ENCODE assay signal across 19 cellular contexts in genomic region chr19:38812841-38813320, GRCh38. TPM values are rescaled to one million over a fixed set of nuclear protein-coding genes. Genes with fewer than 3 reads are reported as not detected.
DNase-seq lines count a peak whose midpoint lies in the region; ATAC-seq and TF ChIP-seq lines count a peak whose summit lies in the region.
"Had no signal": no experiment of that assay in that cellular context is flagged by ENCODE, and none has a peak within 500 bp of the region (broad histone marks: within the 10 kb centered on the region; RNA-seq: fewer than 3 reads in every experiment).

LGALS4 (minus strand) TSS chr19:38812945; CDS start chr19:38812886, 59 bp downstream.

- H3K27me3 Mint-ChIP-seq in neural progenitor cell (ENCODE audit: insufficient read depth, low read depth) (peaks cover 4% of the 10 kb centered on the region), WTC11 (ENCODE audit: low read depth) (no peaks in the 10 kb centered on the region)
- no peaks in the 10 kb centered on the region for H3K27me3 Mint-ChIP-seq in activated naive CD8-positive, alpha-beta T cell treated with anti-CD3 and anti-CD28 coated beads for 36 hours
- H3K27me3 Mint-ChIP-seq: activated naive CD8-positive, alpha-beta T cell treated with anti-CD3 and anti-CD28 coated beads, Interleukin-2, amount 50 U/mL, for 24 hours had no signal

- H3K79me2 ChIP-seq in hepatocyte, result peaks cover 7% of the 10 kb centered on the region
- no peaks in the 10 kb centered on the region for H3K79me2 ChIP-seq in neural progenitor cell (ENCODE audit: low read depth)

- H3K27me3 ChIP-seq in hepatocyte, result no peaks in the 10 kb centered on the region
- H3K27me3 ChIP-seq in neural progenitor cell, result no peaks in the 10 kb centered on the region
- H3K27me3 ChIP-seq: esophagus squamous epithelium, spleen had no signal

- WGBS in hepatocyte (ENCODE audit: low lambda C conversion rate, missing lambda C conversion rate), result 81% methylated on average over 15 of the region's 15 CpGs

- H3K36me3 ChIP-seq in hepatocyte (replicated peaks; ENCODE audit: insufficient read depth, low read depth), result no peaks in the 10 kb centered on the region
- no peaks in the 10 kb centered on the region for H3K36me3 ChIP-seq in neural progenitor cell

- H3K27ac ChIP-seq in C4-2B, result peak within 1 kb of the TSS; percentile 11; the same call in 1 of the 2 replicates
- peak within 1 kb of the TSS; percentile 90 for H3K27ac ChIP-seq in hepatocyte
- no peak within 1 kb of the TSS for H3K27ac ChIP-seq in neural progenitor cell
- H3K27ac ChIP-seq: esophagus squamous epithelium had no signal

- no peak within 1 kb of the TSS for H3K9ac ChIP-seq in neural progenitor cell

- H3K9me3 Mint-ChIP-seq in neural progenitor cell (no peaks in the 10 kb centered on the region), WTC11 (no peaks in the 10 kb centered on the region)
- no peaks in the 10 kb centered on the region for H3K9me3 Mint-ChIP-seq in activated naive CD8-positive, alpha-beta T cell treated with anti-CD3 and anti-CD28 coated beads for 36 hours
- H3K9me3 Mint-ChIP-seq: activated naive CD8-positive, alpha-beta T cell treated with anti-CD3 and anti-CD28 coated beads, Interleukin-2, amount 50 U/mL, for 24 hours had no signal

- H4K20me1 ChIP-seq in hepatocyte (ENCODE audit: insufficient read depth, poor library complexity, severe bottlenecking) (no peaks in the 10 kb centered on the region), neural progenitor cell (ENCODE audit: low read depth) (no peaks in the 10 kb centered on the region)

- H2AFZ ChIP-seq in hepatocyte (no peak within 1 kb of the TSS), neural progenitor cell (replicated peaks) (no peak within 1 kb of the TSS)

- CTCF ChIA-PET in WTC11 (lab: Charles Lee), result interaction anchor here (0.8 to 1.5 kb wide), 2 partner anchors 18 to 43 kb away, joined by 3 to 5 read pairs; no protein-coding TSS in a partner anchor

- no peaks in the 10 kb centered on the region for H3K9me3 ChIP-seq in hepatocyte (ENCODE audit: low read depth)
- H3K9me3 ChIP-seq in neural progenitor cell (ENCODE audit: low read depth), result no peaks in the 10 kb centered on the region
- H3K9me3 ChIP-seq: esophagus squamous epithelium, spleen had no signal

- H3K4me3 ChIP-seq in hepatocyte (no peak within 1 kb of the TSS), neural progenitor cell (no peak within 1 kb of the TSS)
- H3K4me3 ChIP-seq: esophagus squamous epithelium, spleen had no signal

- no peaks in the 10 kb centered on the region for H3K9me2 ChIP-seq in hepatocyte (replicated peaks; ENCODE audit: insufficient read depth)

- H3K4me2 ChIP-seq in hepatocyte (peak within 1 kb of the TSS; percentile 62), neural progenitor cell (no peak within 1 kb of the TSS)

- H3K4me1 Mint-ChIP-seq in neural progenitor cell (peaks cover 3% of the 10 kb centered on the region), WTC11 (no peaks in the 10 kb centered on the region)
- no peaks in the 10 kb centered on the region for H3K4me1 Mint-ChIP-seq in activated naive CD8-positive, alpha-beta T cell treated with anti-CD3 and anti-CD28 coated beads for 36 hours
- H3K4me1 Mint-ChIP-seq: activated naive CD8-positive, alpha-beta T cell treated with anti-CD3 and anti-CD28 coated beads, Interleukin-2, amount 50 U/mL, for 24 hours had no signal

- peaks cover 12% of the 10 kb centered on the region for H3K4me1 ChIP-seq in hepatocyte (ENCODE audit: insufficient read depth)
- peaks cover 3% of the 10 kb centered on the region for H3K4me1 ChIP-seq in neural progenitor cell

- H3K4me3 Mint-ChIP-seq in neural progenitor cell (no peak within 1 kb of the TSS), WTC11 (no peak within 1 kb of the TSS)
- no peak within 1 kb of the TSS for H3K4me3 Mint-ChIP-seq in activated naive CD8-positive, alpha-beta T cell treated with anti-CD3 and anti-CD28 coated beads for 36 hours
- H3K4me3 Mint-ChIP-seq: activated naive CD8-positive, alpha-beta T cell treated with anti-CD3 and anti-CD28 coated beads, Interleukin-2, amount 50 U/mL, for 24 hours had no signal

- H3K36me3 Mint-ChIP-seq in neural progenitor cell (peaks cover 7% of the 10 kb centered on the region), WTC11 (peaks cover 20% of the 10 kb centered on the region)
- peaks cover 5% of the 10 kb centered on the region for H3K36me3 Mint-ChIP-seq in activated naive CD8-positive, alpha-beta T cell treated with anti-CD3 and anti-CD28 coated beads for 36 hours

- no peak for TF ChIP-seq CTCF in C4-2B (conservative IDR thresholded peaks at IDR 0.05)
- TF ChIP-seq CTCF in hepatocyte (IDR thresholded peaks at IDR 0.05; ENCODE audit: poor library complexity), result no peak
- no peak for TF ChIP-seq CTCF in neural progenitor cell (IDR thresholded peaks at IDR 0.05)
- TF ChIP-seq CTCF in WTC11 (IDR thresholded peaks at IDR 0.05), result no peak

- peaks cover 4% of the 10 kb centered on the region for H3F3A ChIP-seq in neural progenitor cell (ENCODE audit: low read depth)

- ATAC-seq in HG03175 (IDR thresholded peaks at IDR 0.05; ENCODE audit: unreplicated experiment) (no peak), WTC11 (no peak)
- ATAC-seq: activated naive CD8-positive, alpha-beta T cell treated with anti-CD3 and anti-CD28 coated beads, Interleukin-2, amount 50 U/mL, for 24 hours had no signal

- DNase-seq in LoVo (ENCODE audit: low spot score), result peak; percentile 85
- DNase-seq in hepatocyte (ENCODE audit: low spot score), result peak; percentile 68
- DNase-seq in neural progenitor cell (ENCODE audit: low spot score), result no peak
- no peak for DNase-seq in islet precursor cell
- DNase-seq in activated naive CD8-positive, alpha-beta T cell treated with anti-CD3 and anti-CD28 coated beads for 36 hours, result no peak
- no peak for DNase-seq in WTC11 (ENCODE audit: low spot score)
- DNase-seq: activated naive CD8-positive, alpha-beta T cell treated with anti-CD3 and anti-CD28 coated beads, Interleukin-2, amount 50 U/mL, for 24 hours; DMS153; esophagus squamous epithelium; GOT3; hippocampal formation; NCI-H1694; NCI-H510A treated with DMSO at 0.1 percent for 48 hours; occipital lobe; spleen; SW 1271 had no signal

- H3K27ac Mint-ChIP-seq in neural progenitor cell, result peak within 1 kb of the TSS; percentile 37
- no peak within 1 kb of the TSS for H3K27ac Mint-ChIP-seq in activated naive CD8-positive, alpha-beta T cell treated with anti-CD3 and anti-CD28 coated beads for 36 hours
- no peak within 1 kb of the TSS for H3K27ac Mint-ChIP-seq in WTC11
- H3K27ac Mint-ChIP-seq: activated naive CD8-positive, alpha-beta T cell treated with anti-CD3 and anti-CD28 coated beads, Interleukin-2, amount 50 U/mL, for 24 hours had no signal

- POLR2A ChIA-PET in WTC11 (lab: Charles Lee), result interaction anchor here (0.6 kb wide), 1 partner anchor 19 kb away, joined by 3 read pairs; no protein-coding TSS in a partner anchor

TF ChIP-seq in WTC11, 78 proteins besides CTCF, POLR2A, EP300 and RAD21 (continues in another document):
- no peak for TF ChIP-seq NR3C1 (CRISPR knock-in tag; conservative IDR thresholded peaks at IDR 0.05; ENCODE audit: low read depth)
- TF ChIP-seq SOX15 (CRISPR knock-in tag; IDR thresholded peaks at IDR 0.05), result no peak
- no peak for TF ChIP-seq ATF6 (CRISPR knock-in tag; IDR thresholded peaks at IDR 0.05)
- no peak for TF ChIP-seq STAT6 (CRISPR knock-in tag; conservative IDR thresholded peaks at IDR 0.05; ENCODE audit: low read depth)
- TF ChIP-seq ZNF232 (CRISPR knock-in tag; IDR thresholded peaks at IDR 0.05), result no peak
- TF ChIP-seq IRF1 (CRISPR knock-in tag; IDR thresholded peaks at IDR 0.05), result no peak

RNA-seq across cellular contexts. Expression of gene LGALS4, which starts in this region (rescaled TPM):
- total RNA-seq in hepatocyte, result 147 and 148 TPM in 2 replicates
- polyA plus RNA-seq in hepatocyte, result 181 and 199 TPM in 2 replicates
- 0.31 TPM in 1 of 2 replicates, not detected in the other for total RNA-seq in neural progenitor cell (ENCODE audit: low replicate concordance)
- total RNA-seq in activated naive CD8-positive, alpha-beta T cell treated with anti-CD3 and anti-CD28 coated beads for 36 hours, result under 1 TPM; 0.33 to 0.56 TPM
- 1.1 to 1.5 TPM (median 1.4 TPM) in 3 replicates for total RNA-seq in WTC11 (2021)
- total RNA-seq: LHCN-M2 had no signal

Comparison
In these comparisons a context has a peak if more than half of its experiments do, and no peak if none do; other contexts are left out.
1. RNA of gene LGALS4 (total RNA-seq): 147 to 148 TPM in hepatocyte; 1.1 to 1.5 TPM in WTC11, 0.33 to 0.56 TPM in activated naive CD8-positive, alpha-beta T cell treated with anti-CD3 and anti-CD28 coated beads for 36 hours and 0.31 TPM in neural progenitor cell; every median in the first group is over 10 times any median in the second.
2. DNase-seq: peak in LoVo (single experiment) and hepatocyte (single experiment); none in neural progenitor cell (single experiment), islet precursor cell (single experiment), activated naive CD8-positive, alpha-beta T cell treated with anti-CD3 and anti-CD28 coated beads for 36 hours (single experiment) and WTC11 (single experiment).